ENCODE assay signal across 8 cellular contexts in genomic region chr9:128098017-128098935, GRCh38. TPM values are rescaled to one million over a fixed set of nuclear protein-coding genes. Genes with fewer than 3 reads are reported as not detected.
DNase-seq lines count a peak whose midpoint lies in the region; ATAC-seq and TF ChIP-seq lines count a peak whose summit lies in the region.

No MANE protein-coding gene starts in this region.

- no peaks in the 10 kb centered on the region for H3K9me3 ChIP-seq in right cardiac atrium (ENCODE audit: control insufficient read depth, low read length)

- in situ Hi-C loops in astrocyte of the cerebellum (cut with HindIII; ENCODE audit: low sequenced_read_pairs), result loop anchor here (10.0 kb wide), 1 partner anchor 163 kb away; the partner anchor contains the start of genes DPM2 and PIP5KL1

- H3K4me1 ChIP-seq in right cardiac atrium (ENCODE audit: control insufficient read depth, insufficient read depth, low read length), result peaks cover 38% of the 10 kb centered on the region

- WGBS in right cardiac atrium, result 8% methylated on average over 28 of the region's 28 CpGs

- DNase-seq in COR-L47 (lab: John Stamatoyannopoulos, UW) (peak; percentile 81), NCI-H1092 (lab: John Stamatoyannopoulos, UW) (peak; percentile 69), T follicular helper cell (ENCODE audit: low read depth) (peak; percentile 48), astrocyte of the cerebellum (ENCODE audit: low read depth) (peak; percentile 95), right cardiac atrium (peak; percentile 93 to 95 (median 94)), posterior vena cava (ENCODE audit: low spot score) (peak; percentile 96), ureter (ENCODE audit: low spot score) (peak; percentile 96)

- ATAC-seq in right cardiac atrium, result peak; percentile 73 to 80
- ATAC-seq in HG03159 (IDR thresholded peaks at IDR 0.05; ENCODE audit: unreplicated experiment), result no peak

- no peak for TF ChIP-seq CTCF in astrocyte of the cerebellum (IDR thresholded peaks at IDR 0.05; ENCODE audit: low read depth, low read length, missing control alignments)

- no peaks in the 10 kb centered on the region for H3K27me3 ChIP-seq in right cardiac atrium (ENCODE audit: control insufficient read depth, insufficient read depth)

- intact Hi-C loops in right cardiac atrium (cut with DNase I), result no loop called here
- intact Hi-C loops in posterior vena cava (cut with DNase I), result no loop called here

- H3K4me3 ChIP-seq in astrocyte of the cerebellum (ENCODE audit: low read depth, low read length), result peak overlapping the region; percentile 46
- peak overlapping the region; percentile 51 for H3K4me3 ChIP-seq in right cardiac atrium (ENCODE audit: low read length)

- peak overlapping the region; percentile 100 for H3K27ac ChIP-seq in right cardiac atrium (ENCODE audit: low read length)

RNA-seq across cellular contexts. Expression of gene PTGES2, which starts 29.3 kb away (rescaled TPM):
- total RNA-seq in right cardiac atrium (100 to 1,000 TPM; 122 to 128 (median 126) TPM), posterior vena cava (10 to 100 TPM; 38.6 to 38.9 TPM), ureter (87.8 TPM)
- polyA plus RNA-seq in right cardiac atrium, result 162 TPM

RNA-seq across cellular contexts. Expression of gene SLC25A25, which starts 30.2 kb away (rescaled TPM):
- total RNA-seq in right cardiac atrium (10 to 100 TPM in 1 of 4 donors, 1 to 10 TPM in 3; 6.3 to 16.1 (median 7.0) TPM), posterior vena cava (10 to 100 TPM; 22.9 to 35.2 TPM), ureter (21.7 TPM)
- polyA plus RNA-seq in right cardiac atrium, result 5.8 TPM

RNA-seq across cellular contexts. Expression of gene NAIF1, which starts 31.2 kb away (rescaled TPM):
- 1 to 10 TPM; 6.1 to 8.7 (median 6.4) TPM for total RNA-seq in right cardiac atrium
- polyA plus RNA-seq in right cardiac atrium, result 5.0 TPM
- 1 to 10 TPM; 6.0 to 7.1 TPM for total RNA-seq in posterior vena cava
- total RNA-seq in ureter, result 6.9 TPM

RNA-seq across cellular contexts. Expression of gene LCN2, which starts 51.0 kb away (rescaled TPM):
- not detected for total RNA-seq in right cardiac atrium
- 0.16 TPM for polyA plus RNA-seq in right cardiac atrium
- under 1 TPM; 0.67 to 0.69 TPM for total RNA-seq in posterior vena cava
- 143 TPM for total RNA-seq in ureter
